8 cellular contexts compared by ENCODE assay signal in genomic region chr14:24411468-24412454, GRCh38. TPM values are rescaled to one million over a fixed set of nuclear protein-coding genes. Genes with fewer than 3 reads are reported as not detected.
DNase-seq lines count a peak whose midpoint lies in the region; ATAC-seq and TF ChIP-seq lines count a peak whose summit lies in the region.

No MANE protein-coding gene starts in this region.

- DNase-seq in natural killer cell = no peak
- DNase-seq in natural killer cell treated with Interleukin-12 subunit alpha and Interleukin-12 subunit beta and Interleukin-15 and Interleukin-18, amount 100 ng/mL, for 72 hours (ENCODE audit: low spot score) = no peak
- DNase-seq in OCI-LY7 (ENCODE audit: low spot score) = peak; percentile 66
- peak; percentile 67 for DNase-seq in cerebellar cortex (ENCODE audit: low spot score)
- DNase-seq in mesenchymal stem cell = peak; percentile 72

- no peak overlapping the region for H2BK12ac ChIP-seq in mesenchymal stem cell (ENCODE audit: low read length in 2 of 2)

- peak; percentile 58 for TF ChIP-seq CTCF in natural killer cell (IDR thresholded peaks at IDR 0.05)
- TF ChIP-seq CTCF in OCI-LY7 (conservative IDR thresholded peaks at IDR 0.05; ENCODE audit: low read length) = peak; percentile 77

- no peaks in the 10 kb centered on the region for H3K4me1 Mint-ChIP-seq in natural killer cell
- no peaks in the 10 kb centered on the region for H3K4me1 Mint-ChIP-seq in natural killer cell treated with Interleukin-12 subunit alpha and Interleukin-12 subunit beta and Interleukin-15 and Interleukin-18, amount 100 ng/mL, for 72 hours (ENCODE audit: low read depth in 2 of 2)

- no peak overlapping the region for H2AK5ac ChIP-seq in mesenchymal stem cell (ENCODE audit: low read length, severe bottlenecking)

- intact Hi-C loops in natural killer cell (cut with micrococcal nuclease) = no loop called here
- intact Hi-C loops in OCI-LY7 (cut with micrococcal nuclease; ENCODE audit: unreplicated experiment) = loop anchor here (1.0 kb wide), 2 partner anchors 45 to 83 kb away; no protein-coding TSS in a partner anchor

- H3K79me1 ChIP-seq in mesenchymal stem cell (replicated peaks; ENCODE audit: low read length, poor library complexity, severe bottlenecking) = peaks cover 1% of the 10 kb centered on the region

- no peak overlapping the region for H2BK120ac ChIP-seq in mesenchymal stem cell (ENCODE audit: low read depth, low read length)

- H3K27ac ChIP-seq in OCI-LY7 (ENCODE audit: low read depth, low read length, poor library complexity, severe bottlenecking) (no peak overlapping the region), mesenchymal stem cell (ENCODE audit: low read length, poor library complexity, severe bottlenecking) (no peak overlapping the region)

- ATAC-seq in natural killer cell = peak; percentile 43 to 79 (median 68)
- ATAC-seq in natural killer cell treated with Interleukin-12 subunit alpha and Interleukin-12 subunit beta and Interleukin-15 and Interleukin-18, amount 100 ng/mL, for 72 hours = no peak
- ATAC-seq in HG02763 (IDR thresholded peaks at IDR 0.05; ENCODE audit: unreplicated experiment) = peak; percentile 44
- ATAC-seq in HG03108 (IDR thresholded peaks at IDR 0.05; ENCODE audit: unreplicated experiment) = no peak
- no peak for ATAC-seq in GM21717 (IDR thresholded peaks at IDR 0.05; ENCODE audit: unreplicated experiment)

- no peak overlapping the region for H4K8ac ChIP-seq in mesenchymal stem cell (ENCODE audit: low read length)

- H2AFZ ChIP-seq in OCI-LY7 (ENCODE audit: low read length) (no peak overlapping the region), mesenchymal stem cell (ENCODE audit: low read depth, low read length) (no peak overlapping the region)

- no peaks in the 10 kb centered on the region for H3K4me1 ChIP-seq in OCI-LY7 (ENCODE audit: insufficient read depth, low read length, poor library complexity, severe bottlenecking)
- no peaks in the 10 kb centered on the region for H3K4me1 ChIP-seq in mesenchymal stem cell (ENCODE audit: control insufficient read depth, insufficient read depth, low read depth, low read length)

- H3K18ac ChIP-seq in mesenchymal stem cell (ENCODE audit: low read depth in 1 of 2, low read length in 2 of 2) = no peak overlapping the region

- no peaks in the 10 kb centered on the region for H3K36me3 Mint-ChIP-seq in natural killer cell
- no peaks in the 10 kb centered on the region for H3K36me3 Mint-ChIP-seq in natural killer cell treated with Interleukin-12 subunit alpha and Interleukin-12 subunit beta and Interleukin-15 and Interleukin-18, amount 100 ng/mL, for 72 hours

- WGBS in mesenchymal stem cell = 70% methylated on average over 15 of the region's 15 CpGs

- H3K36me3 ChIP-seq in OCI-LY7 (ENCODE audit: insufficient read depth, low read length) = no peaks in the 10 kb centered on the region
- peaks cover 75 to 76% of the 10 kb centered on the region in 2 experiments for H3K36me3 ChIP-seq in mesenchymal stem cell (ENCODE audit: control insufficient read depth in 1 of 2, insufficient read depth in 2 of 2, low read depth in 1 of 2, low read length in 2 of 2)

- H3K9ac ChIP-seq in mesenchymal stem cell (ENCODE audit: low read length) = no peak overlapping the region

- POLR2A ChIA-PET in OCI-LY7 (lab: Charles Lee) = no interaction called here

- H2BK15ac ChIP-seq in mesenchymal stem cell (ENCODE audit: low read depth, poor library complexity, severe bottlenecking) = no peak overlapping the region

- H4K91ac ChIP-seq in mesenchymal stem cell (ENCODE audit: low read length) = no peak overlapping the region

- H3K9me3 ChIP-seq in OCI-LY7 (ENCODE audit: low read length) = no peaks in the 10 kb centered on the region
- no peaks in the 10 kb centered on the region for H3K9me3 ChIP-seq in mesenchymal stem cell (ENCODE audit: control insufficient read depth, low read length)

- CTCF ChIA-PET in OCI-LY7 (lab: Charles Lee; ENCODE audit: unreplicated experiment) = interaction anchor here (1.0 kb wide), 1 partner anchor 13 kb away, joined by 3 read pairs; no protein-coding TSS in a partner anchor

- H3K27me3 ChIP-seq in mesenchymal stem cell (ENCODE audit: control insufficient read depth in 1 of 2, insufficient read depth in 1 of 2, low read length in 2 of 2) = no peaks in the 10 kb centered on the region

- no peak overlapping the region for H3K23ac ChIP-seq in mesenchymal stem cell (ENCODE audit: low read length in 2 of 2)

- peaks cover 0 to 7% of the 10 kb centered on the region in 2 donors for H3K27me3 Mint-ChIP-seq in natural killer cell (ENCODE audit: low read depth in 2 of 2)
- peaks cover 0 to 5% of the 10 kb centered on the region in 2 donors for H3K27me3 Mint-ChIP-seq in natural killer cell treated with Interleukin-12 subunit alpha and Interleukin-12 subunit beta and Interleukin-15 and Interleukin-18, amount 100 ng/mL, for 72 hours

- no peaks in the 10 kb centered on the region for H3K9me2 ChIP-seq in OCI-LY7 (ENCODE audit: insufficient read depth, low read length)

- H3K4ac ChIP-seq in mesenchymal stem cell (ENCODE audit: low read depth in 1 of 2, low read length in 2 of 2) = no peak overlapping the region

- H4K20me1 ChIP-seq in OCI-LY7 (ENCODE audit: insufficient read depth, low read length) = no peaks in the 10 kb centered on the region

- H3K27ac Mint-ChIP-seq in natural killer cell = no peak overlapping the region
- H3K27ac Mint-ChIP-seq in natural killer cell treated with Interleukin-12 subunit alpha and Interleukin-12 subunit beta and Interleukin-15 and Interleukin-18, amount 100 ng/mL, for 72 hours = no peak overlapping the region

- no peaks in the 10 kb centered on the region for H3K79me2 ChIP-seq in OCI-LY7 (ENCODE audit: insufficient read depth, low read depth, low read length)

- H3K4me3 Mint-ChIP-seq in natural killer cell = no peak overlapping the region
- no peak overlapping the region for H3K4me3 Mint-ChIP-seq in natural killer cell treated with Interleukin-12 subunit alpha and Interleukin-12 subunit beta and Interleukin-15 and Interleukin-18, amount 100 ng/mL, for 72 hours

- no peaks in the 10 kb centered on the region for H3K9me3 Mint-ChIP-seq in natural killer cell
- no peaks in the 10 kb centered on the region for H3K9me3 Mint-ChIP-seq in natural killer cell treated with Interleukin-12 subunit alpha and Interleukin-12 subunit beta and Interleukin-15 and Interleukin-18, amount 100 ng/mL, for 72 hours

- no TSS peak for BruUV-seq in OCI-LY7 (replicated peaks; lab: Mats Ljungman, UMichigan)

- H2BK5ac ChIP-seq in mesenchymal stem cell (ENCODE audit: low read depth, low read length, poor library complexity, severe bottlenecking) = no peak overlapping the region

- H3K4me2 ChIP-seq in OCI-LY7 (ENCODE audit: low read length) = no peak overlapping the region
- no peak overlapping the region for H3K4me2 ChIP-seq in mesenchymal stem cell (ENCODE audit: low read length, poor library complexity, severe bottlenecking)

- H3K4me3 ChIP-seq in OCI-LY7 (ENCODE audit: low read depth, low read length, poor library complexity, severe bottlenecking) (no peak overlapping the region), mesenchymal stem cell (ENCODE audit: insufficient read depth in 1 of 2, low read depth in 1 of 2, low read length in 2 of 2) (no peak overlapping the region)

- no peak overlapping the region for H3K14ac ChIP-seq in mesenchymal stem cell (ENCODE audit: low read length in 2 of 2)

RNA-seq across cellular contexts. Expression of gene NYNRIN, which starts 13.0 kb away (rescaled TPM):
- total RNA-seq in natural killer cell (under 1 TPM; 0.23 to 0.53 (median 0.42) TPM), OCI-LY7 (2022) (not detected in 2 replicates)
- under 1 TPM in 1 of 2 donors, not detected in 1; 0.11 TPM for total RNA-seq in natural killer cell treated with Interleukin-12 subunit alpha and Interleukin-12 subunit beta and Interleukin-15 and Interleukin-18, amount 100 ng/mL, for 72 hours
- total RNA-seq in OCI-LY7 (2014; rRNA removed; shearing (Covaris generic)) = 0.13 TPM in 2 replicates
- polyA plus RNA-seq in mesenchymal stem cell (2013, experiment 1 of 2) = 13.6 TPM
- polyA plus RNA-seq in mesenchymal stem cell (2013, experiment 2 of 2) = 12.7 TPM

RNA-seq across cellular contexts. Expression of gene CBLN3, which starts 17.7 kb away (rescaled TPM):
- 1 to 10 TPM in 2 of 3 donors, under 1 TPM in 1; 0.75 to 1.5 (median 1.1) TPM for total RNA-seq in natural killer cell
- 10 to 100 TPM in 1 of 2 donors, 1 to 10 TPM in 1; 5.3 to 10.9 TPM for total RNA-seq in natural killer cell treated with Interleukin-12 subunit alpha and Interleukin-12 subunit beta and Interleukin-15 and Interleukin-18, amount 100 ng/mL, for 72 hours
- total RNA-seq in OCI-LY7 (2014; rRNA removed; shearing (Covaris generic)) = 1.2 and 2.0 TPM in 2 replicates
- total RNA-seq in OCI-LY7 (2022) = 6.7 and 7.9 TPM in 2 replicates
- 3.3 TPM for polyA plus RNA-seq in mesenchymal stem cell (2013, experiment 1 of 2)
- polyA plus RNA-seq in mesenchymal stem cell (2013, experiment 2 of 2) = 3.6 TPM

RNA-seq across cellular contexts. Expression of gene KHNYN, which starts 18.0 kb away (rescaled TPM):
- 100 to 1,000 TPM; 106 to 141 (median 116) TPM for total RNA-seq in natural killer cell
- total RNA-seq in natural killer cell treated with Interleukin-12 subunit alpha and Interleukin-12 subunit beta and Interleukin-15 and Interleukin-18, amount 100 ng/mL, for 72 hours = 10 to 100 TPM; 61.7 to 65.3 TPM
- 50.8 and 56.1 TPM in 2 replicates for total RNA-seq in OCI-LY7 (2014; rRNA removed; shearing (Covaris generic))
- 57.5 and 66.4 TPM in 2 replicates for total RNA-seq in OCI-LY7 (2022)
- polyA plus RNA-seq in mesenchymal stem cell (2013, experiment 1 of 2) = 23.6 TPM
- 24.0 TPM for polyA plus RNA-seq in mesenchymal stem cell (2013, experiment 2 of 2)

RNA-seq across cellular contexts. Expression of gene SDR39U1, which starts 30.8 kb away (rescaled TPM):
- 100 to 1,000 TPM in 2 of 3 donors, 10 to 100 TPM in 1; 97.1 to 106 (median 100) TPM for total RNA-seq in natural killer cell
- total RNA-seq in natural killer cell treated with Interleukin-12 subunit alpha and Interleukin-12 subunit beta and Interleukin-15 and Interleukin-18, amount 100 ng/mL, for 72 hours = 10 to 100 TPM; 33.2 to 50.7 TPM
- total RNA-seq in OCI-LY7 (2014; rRNA removed; shearing (Covaris generic)) = 51.4 and 54.0 TPM in 2 replicates
- 101 and 103 TPM in 2 replicates for total RNA-seq in OCI-LY7 (2022)
- polyA plus RNA-seq in mesenchymal stem cell (2013, experiment 1 of 2) = 29.6 TPM
- 28.8 TPM for polyA plus RNA-seq in mesenchymal stem cell (2013, experiment 2 of 2)

RNA-seq across cellular contexts. Expression of gene NFATC4, which starts 43.8 kb away (rescaled TPM):
- total RNA-seq in natural killer cell = not detected
- not detected for total RNA-seq in natural killer cell treated with Interleukin-12 subunit alpha and Interleukin-12 subunit beta and Interleukin-15 and Interleukin-18, amount 100 ng/mL, for 72 hours
- total RNA-seq in OCI-LY7 (2014; rRNA removed; shearing (Covaris generic)) = 72.2 and 94.7 TPM in 2 replicates
- total RNA-seq in OCI-LY7 (2022) = 96.6 and 130 TPM in 2 replicates
- 51.4 TPM for polyA plus RNA-seq in mesenchymal stem cell (2013, experiment 1 of 2)
- polyA plus RNA-seq in mesenchymal stem cell (2013, experiment 2 of 2) = 48.4 TPM

Comparison
In these comparisons a context has a peak if more than half of its experiments do, and no peak if none do; other contexts are left out.
1. ATAC-seq: peak in natural killer cell (3 of 3) and HG02763 (single experiment); none in natural killer cell treated with Interleukin-12 subunit alpha and Interleukin-12 subunit beta and Interleukin-15 and Interleukin-18, amount 100 ng/mL, for 72 hours (0 of 2), HG03108 (single experiment) and GM21717 (single experiment).
2. DNase-seq: peak in OCI-LY7 (single experiment), cerebellar cortex (single experiment) and mesenchymal stem cell (single experiment); none in natural killer cell (single experiment) and natural killer cell treated with Interleukin-12 subunit alpha and Interleukin-12 subunit beta and Interleukin-15 and Interleukin-18, amount 100 ng/mL, for 72 hours (single experiment).